In genomic region chr20:63216041-63216848, GRCh38 we compare ENCODE assay signal across 8 cellular contexts. TPM values are rescaled to one million over a fixed set of nuclear protein-coding genes. Genes with fewer than 3 reads are reported as not detected.
DNase-seq lines count a peak whose midpoint lies in the region; ATAC-seq and TF ChIP-seq lines count a peak whose summit lies in the region.

Gene YTHDF1, minus strand, starts transcription at chr20:63216131. Its CDS starts 239 bp downstream, at chr20:63215892.

- H3K27me3 ChIP-seq in BJ (ENCODE audit: control insufficient read depth, insufficient read depth, low read length): peaks cover 7% of the 10 kb centered on the region
- peaks cover 4% of the 10 kb centered on the region for H3K27me3 ChIP-seq in layer of hippocampus (ENCODE audit: control insufficient read depth, insufficient read depth, low read length)

- peak within 1 kb of the TSS; percentile 63 for H3K4me3 ChIP-seq in BJ (ENCODE audit: low read depth, low read length)

- CTCF ChIA-PET in BJ (lab: Yijun Ruan, JAX): interaction anchor here (1.7 to 3.8 kb wide), 3 partner anchors 12 to 18 kb away, joined by 7 to 22 read pairs (median 8); no protein-coding TSS in a partner anchor

- POLR2A ChIA-PET in BJ (lab: Charles Lee): no interaction called here

- DNase-seq in BJ (ENCODE audit: low read depth) (peak; percentile 57), NCI-H524 treated with DMSO at 0.1 percent for 48 hours (lab: John Stamatoyannopoulos, UW) (peak; percentile 63)
- DNase-seq in activated CD4-positive, alpha-beta T cell treated with anti-CD3 and anti-CD28 coated beads for 4 hours: peak; percentile 92 to 95
- DNase-seq in stimulated activated CD4-positive, alpha-beta T cell treated with anti-CD3 and anti-CD28 coated beads, Interleukin-1b, Interleukin-23, amount 100 ng/mL, for 24 hours (ENCODE audit: low read depth in 4 of 4, low spot score in 1 of 4): peak; percentile 84 to 94 (median 90)

- ATAC-seq in GM19324 (IDR thresholded peaks at IDR 0.05; ENCODE audit: low FRiP score, unreplicated experiment) (peak; percentile 88), HG03460 (IDR thresholded peaks at IDR 0.05; ENCODE audit: unreplicated experiment) (peak; percentile 77)

- H3K27ac ChIP-seq in cingulate gyrus (ENCODE audit: low read depth, low read length): peak within 1 kb of the TSS; percentile 72
- peak within 1 kb of the TSS; percentile 69 for H3K27ac ChIP-seq in layer of hippocampus (ENCODE audit: low read depth, low read length)

- no peak for TF ChIP-seq CTCF in BJ (IDR thresholded peaks at IDR 0.05; ENCODE audit: insufficient read depth, low read depth, low read length)

- H3K36me3 ChIP-seq in BJ (ENCODE audit: control insufficient read depth, insufficient read depth, low read length): peaks cover 10% of the 10 kb centered on the region

RNA-seq across cellular contexts. Expression of gene YTHDF1, which starts in this region (rescaled TPM):
- polyA plus RNA-seq in BJ (2011; rRNA removed): 17.5 and 19.1 TPM in 2 replicates
- 16.8 and 21.4 TPM in 2 replicates for polyA minus RNA-seq in BJ (2011; rRNA and poly(A)+ RNA removed)

Comparison
In these comparisons a context has a peak if more than half of its experiments do, and no peak if none do; other contexts are left out.
1. Peak in every context shown above with its lines: DNase-seq, ATAC-seq, H3K4me3 ChIP-seq and H3K27ac ChIP-seq.